ENCODE assay signal across 6 cellular contexts in genomic region chr17:41810659-41811548, GRCh38. TPM values are rescaled to one million over a fixed set of nuclear protein-coding genes. Genes with fewer than 3 reads are reported as not detected.
DNase-seq lines count a peak whose midpoint lies in the region; ATAC-seq lines count a peak whose summit lies in the region.

No MANE protein-coding gene starts in this region.

- peak; percentile 36 for ATAC-seq in esophagus mucosa
- peak; percentile 46 for ATAC-seq in stimulated activated effector memory CD8-positive, alpha-beta T cell treated with anti-CD3 and anti-CD28 coated beads, Interleukin-12 subunit alpha, Interleukin-12 subunit beta, amount 100 ng/mL, for 72 hours
- ATAC-seq in GM19397 (IDR thresholded peaks at IDR 0.05; ENCODE audit: unreplicated experiment) = no peak

- no peaks in the 10 kb centered on the region for H3K9me3 Mint-ChIP-seq in activated naive CD4-positive, alpha-beta T cell treated with anti-CD3 and anti-CD28 coated beads for 36 hours
- H3K9me3 Mint-ChIP-seq in stimulated activated effector memory CD8-positive, alpha-beta T cell treated with anti-CD3 and anti-CD28 coated beads, Interleukin-12 subunit alpha, Interleukin-12 subunit beta, amount 100 ng/mL, for 72 hours = no peaks in the 10 kb centered on the region

- peaks cover 10% of the 10 kb centered on the region for H3K27me3 Mint-ChIP-seq in activated naive CD4-positive, alpha-beta T cell treated with anti-CD3 and anti-CD28 coated beads for 36 hours (ENCODE audit: low read depth)

- H3K4me1 Mint-ChIP-seq in activated naive CD4-positive, alpha-beta T cell treated with anti-CD3 and anti-CD28 coated beads for 36 hours (ENCODE audit: low read depth) = peaks cover 18% of the 10 kb centered on the region
- H3K4me1 Mint-ChIP-seq in stimulated activated effector memory CD8-positive, alpha-beta T cell treated with anti-CD3 and anti-CD28 coated beads, Interleukin-12 subunit alpha, Interleukin-12 subunit beta, amount 100 ng/mL, for 72 hours = peaks cover 33% of the 10 kb centered on the region

- CTCF ChIA-PET in activated naive CD4-positive, alpha-beta T cell treated with anti-CD3 and anti-CD28 coated beads for 36 hours (lab: Charles Lee) = interaction anchor here (0.7 to 2.9 kb wide), 9 partner anchors 9 to 118 kb away, joined by 3 to 21 read pairs (median 4); partner anchors contain the start of gene KLHL11

- DNase-seq in activated naive CD4-positive, alpha-beta T cell treated with anti-CD3 and anti-CD28 coated beads for 36 hours = no peak
- DNase-seq in activated naive CD4-positive, alpha-beta T cell treated with anti-CD3 and anti-CD28 coated beads, Interleukin-2, amount 50 U/mL, for 16 hours = no peak
- no peak for DNase-seq in stimulated activated effector memory CD8-positive, alpha-beta T cell treated with anti-CD3 and anti-CD28 coated beads, Interleukin-12 subunit alpha, Interleukin-12 subunit beta, amount 100 ng/mL, for 72 hours (ENCODE audit: low spot score in 2 of 2)
- DNase-seq in NCI-H524 (lab: John Stamatoyannopoulos, UW) = no peak

- intact Hi-C loops in activated naive CD4-positive, alpha-beta T cell treated with anti-CD3 and anti-CD28 coated beads for 36 hours (cut with micrococcal nuclease) = loop anchor here (2.0 to 5.0 kb wide), 2 partner anchors 54 to 124 kb away; partner anchors contain the start of genes EIF1 and KLHL11

- H3K27ac Mint-ChIP-seq in activated naive CD4-positive, alpha-beta T cell treated with anti-CD3 and anti-CD28 coated beads for 36 hours = no peak overlapping the region
- H3K27ac Mint-ChIP-seq in stimulated activated effector memory CD8-positive, alpha-beta T cell treated with anti-CD3 and anti-CD28 coated beads, Interleukin-12 subunit alpha, Interleukin-12 subunit beta, amount 100 ng/mL, for 72 hours = no peak overlapping the region

- H3K4me3 Mint-ChIP-seq in activated naive CD4-positive, alpha-beta T cell treated with anti-CD3 and anti-CD28 coated beads for 36 hours = peak overlapping the region; percentile 73
- peak overlapping the region; percentile 91 for H3K4me3 Mint-ChIP-seq in stimulated activated effector memory CD8-positive, alpha-beta T cell treated with anti-CD3 and anti-CD28 coated beads, Interleukin-12 subunit alpha, Interleukin-12 subunit beta, amount 100 ng/mL, for 72 hours

- no peaks in the 10 kb centered on the region for H3K36me3 Mint-ChIP-seq in activated naive CD4-positive, alpha-beta T cell treated with anti-CD3 and anti-CD28 coated beads for 36 hours (ENCODE audit: low read depth)
- no peaks in the 10 kb centered on the region for H3K36me3 Mint-ChIP-seq in stimulated activated effector memory CD8-positive, alpha-beta T cell treated with anti-CD3 and anti-CD28 coated beads, Interleukin-12 subunit alpha, Interleukin-12 subunit beta, amount 100 ng/mL, for 72 hours

RNA-seq across cellular contexts. Expression of gene P3H4, which starts 0.8 kb away (rescaled TPM):
- total RNA-seq in activated naive CD4-positive, alpha-beta T cell treated with anti-CD3 and anti-CD28 coated beads for 36 hours = 1 to 10 TPM; 1.2 to 1.5 TPM
- 1.9 TPM for total RNA-seq in esophagus mucosa

RNA-seq across cellular contexts. Expression of gene FKBP10, which starts 1.9 kb away (rescaled TPM):
- under 1 TPM in 1 of 2 experiments, not detected in 1; 0.36 TPM for total RNA-seq in activated naive CD4-positive, alpha-beta T cell treated with anti-CD3 and anti-CD28 coated beads for 36 hours
- total RNA-seq in esophagus mucosa = 3.1 TPM

RNA-seq across cellular contexts. Expression of gene JUP, which starts 24.4 kb away (rescaled TPM):
- under 1 TPM; 0.27 to 0.33 TPM for total RNA-seq in activated naive CD4-positive, alpha-beta T cell treated with anti-CD3 and anti-CD28 coated beads for 36 hours
- total RNA-seq in esophagus mucosa = 1,050 TPM

RNA-seq across cellular contexts. Expression of gene NT5C3B, which starts 25.1 kb away (rescaled TPM):
- total RNA-seq in activated naive CD4-positive, alpha-beta T cell treated with anti-CD3 and anti-CD28 coated beads for 36 hours = 10 to 100 TPM; 25.9 to 28.1 TPM
- total RNA-seq in esophagus mucosa = 22.8 TPM

RNA-seq across cellular contexts. Expression of gene KLHL10, which starts 26.7 kb away (rescaled TPM):
- total RNA-seq in activated naive CD4-positive, alpha-beta T cell treated with anti-CD3 and anti-CD28 coated beads for 36 hours = not detected
- 0.32 TPM for total RNA-seq in esophagus mucosa

Comparison
In these comparisons a context has a peak if more than half of its experiments do, and no peak if none do; other contexts are left out.
1. RNA of gene JUP, which starts 24.4 kb away (total RNA-seq): 1,050 TPM in esophagus mucosa (single experiment); 0.27 to 0.33 TPM in activated naive CD4-positive, alpha-beta T cell treated with anti-CD3 and anti-CD28 coated beads for 36 hours; every median in the first group is over 100 times any median in the second.